Comparison of ENCODE assay signal across 21 cellular contexts in the genomic region with DNA sequence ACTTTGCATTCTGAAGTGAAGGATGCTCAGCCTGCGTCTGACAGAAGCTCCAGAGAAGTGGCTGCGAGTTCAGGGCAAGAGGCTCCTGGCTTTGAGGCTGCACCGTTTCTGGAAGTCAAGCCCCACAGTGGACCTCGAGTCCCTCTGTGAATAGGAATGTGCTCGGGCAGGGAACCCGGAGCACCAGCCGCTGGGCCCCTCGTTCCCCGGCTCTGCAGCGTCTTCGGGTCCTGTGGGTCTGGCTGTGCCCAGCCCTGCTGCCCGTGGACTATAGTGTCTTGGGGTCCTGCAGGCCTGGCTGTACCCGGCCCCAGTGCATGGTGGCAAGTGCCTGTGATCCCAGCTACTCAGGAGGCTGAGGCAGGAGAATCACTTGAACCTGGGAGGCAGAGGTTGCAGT.
"Had no signal": no experiment of that assay in that cellular context is flagged by ENCODE, and none has a peak within 500 bp of the region (broad histone marks: within the 10 kb centered on the region; RNA-seq: fewer than 3 reads in every experiment).

No MANE protein-coding gene starts in this region.

- H3K4me3 ChIP-seq: testis had no signal

- ATAC-seq: activated CD8-positive, alpha-beta T cell treated with anti-CD3 and anti-CD28 coated beads for 36 hours; activated naive CD8-positive, alpha-beta T cell treated with anti-CD3 and anti-CD28 coated beads, Interleukin-2, amount 50 U/mL, for 24 hours; left colon; naive thymus-derived CD4-positive, alpha-beta T cell; sciatic nerve; stimulated activated naive B cell treated with anti-CD40 and anti-IgM and Interleukin-4, amounts not matched to agents 10 μg/mL and 1 μg/mL and 100 μg/mL, for 72 hours; WTC11 had no signal

- H3K27me3 ChIP-seq: testis had no signal

- DNase-seq: activated CD4-positive, alpha-beta T cell treated with anti-CD3 and anti-CD28 coated beads for 1 hour; activated CD4-positive, alpha-beta T cell treated with anti-CD3 and anti-CD28 coated beads, Interleukin-2, amount 50 U/mL, for 1 hour; activated CD8-positive, alpha-beta T cell treated with anti-CD3 and anti-CD28 coated beads for 36 hours; activated naive CD8-positive, alpha-beta T cell treated with anti-CD3 and anti-CD28 coated beads, Interleukin-2, amount 50 U/mL, for 24 hours; activated T-cell treated with anti-CD3 and anti-CD28 coated beads, Interleukin-2, amount 50 U/mL, for 48 hours; amygdala; effector CD8-positive, alpha-beta T cell; hippocampal formation; left colon; mammary epithelial cell; naive thymus-derived CD4-positive, alpha-beta T cell; small intestine; stimulated activated CD4-positive, alpha-beta T cell treated with anti-CD3 and anti-CD28 coated beads, Interleukin-15, amount 100 ng/mL, for 24 hours; stimulated activated CD4-positive, alpha-beta T cell treated with anti-CD3 and anti-CD28 coated beads, Interleukin-2, amount 100 ng/mL, for 24 hours; stimulated activated naive B cell treated with anti-CD40 and anti-IgM and Interleukin-4, amounts not matched to agents 10 μg/mL and 1 μg/mL and 100 μg/mL, for 72 hours; T-helper 2 cell; testis; trophoblast cell had no signal

- H3K9me3 ChIP-seq: testis had no signal

- H3K27ac ChIP-seq: epithelial cell of prostate had no signal
